ENCODE assay signal across 8 cellular contexts in the genomic region with DNA sequence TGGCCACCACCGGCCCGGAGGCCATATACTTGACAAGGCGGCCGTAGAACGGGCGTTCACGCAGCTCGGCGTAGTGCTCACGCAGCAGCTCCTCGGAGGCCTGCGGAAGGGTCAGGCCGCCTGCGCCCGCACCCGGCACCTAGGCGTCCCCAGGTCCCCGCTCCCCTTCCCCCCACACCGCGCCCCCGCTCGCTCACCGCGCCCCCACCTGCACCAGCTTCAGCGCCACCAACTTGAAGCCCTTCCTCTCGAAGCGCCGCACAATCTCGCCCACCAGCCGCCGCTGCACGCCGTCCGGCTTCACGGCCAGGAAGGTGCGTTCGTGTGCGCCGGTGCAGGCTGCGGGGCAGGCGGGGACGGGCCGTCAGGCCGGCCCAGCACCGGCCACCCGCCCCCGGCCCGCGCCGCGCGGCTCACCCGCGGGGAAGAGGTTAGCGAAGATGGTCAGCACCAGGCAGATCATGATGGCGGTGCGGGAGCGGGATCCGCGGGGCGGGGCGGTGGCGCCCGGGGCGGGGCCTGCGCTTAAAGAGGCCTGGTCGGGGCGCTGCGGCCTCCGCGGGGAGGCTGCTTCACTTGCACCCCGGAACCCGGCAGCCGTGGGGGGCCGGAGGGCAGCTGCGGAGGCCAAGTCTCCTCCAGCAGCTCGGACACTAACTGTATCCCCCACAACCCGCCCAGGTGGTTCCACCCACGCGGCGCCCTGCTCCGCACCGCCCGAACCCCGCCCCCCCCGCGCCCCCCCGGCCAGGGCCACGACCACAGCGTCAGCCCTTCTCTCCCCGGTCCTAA. TPM values are rescaled to one million over a fixed set of nuclear protein-coding genes. Genes with fewer than 3 reads are reported as not detected.
DNase-seq lines count a peak whose midpoint lies in the region; ATAC-seq and TF ChIP-seq lines count a peak whose summit lies in the region.

A gene (minus strand): TSS at position 472 of the 792 bp plus-strand sequence. CDS start 9 bp downstream, at position 463.

- TF ChIP-seq CTCF in epithelial cell of esophagus (IDR thresholded peaks at IDR 0.05; ENCODE audit: insufficient read depth, low read depth, low read length, missing control alignments) = no peak
- no peak for TF ChIP-seq CTCF in mucosa of descending colon (IDR thresholded peaks at IDR 0.05)

- peak within 1 kb of the TSS; percentile 22 for H2AFZ ChIP-seq in ACC112 (ENCODE audit: low read length, unreplicated experiment)

- H3K4me3 ChIP-seq in ACC112 (ENCODE audit: low read depth, low read length) (peak within 1 kb of the TSS; percentile 97), epithelial cell of esophagus (ENCODE audit: low read length) (peak within 1 kb of the TSS; percentile 71), mucosa of descending colon (peak within 1 kb of the TSS; percentile 89)

- peak; percentile 61 for ATAC-seq in mucosa of descending colon

- no peaks in the 10 kb centered on the region for H3K9me3 ChIP-seq in mucosa of descending colon

- H3K27ac ChIP-seq in ACC112 (ENCODE audit: low read depth, low read length) = peak within 1 kb of the TSS; percentile 69; the same call in 1 of the 2 replicates

- no peaks in the 10 kb centered on the region for H3K27me3 ChIP-seq in ACC112 (ENCODE audit: insufficient read depth, low read length)

- H3K36me3 ChIP-seq in ACC112 (ENCODE audit: insufficient read depth, low read length) (peaks cover 5% of the 10 kb centered on the region; the same call in 1 of the 2 replicates), mucosa of descending colon (ENCODE audit: low read depth) (no peaks in the 10 kb centered on the region)

- intact Hi-C loops in mucosa of descending colon (cut with DNase I, micrococcal nuclease) = no loop called here

- H3K4me1 ChIP-seq in ACC112 (ENCODE audit: control insufficient read depth, insufficient read depth, low read length, unreplicated experiment) (peaks cover 18% of the 10 kb centered on the region), mucosa of descending colon (ENCODE audit: low read depth) (peaks cover 31% of the 10 kb centered on the region)

- H3K79me2 ChIP-seq in ACC112 (ENCODE audit: control insufficient read depth, insufficient read depth, low read length, unreplicated experiment) = peaks cover 17% of the 10 kb centered on the region

- DNase-seq in NOMO-1 treated with DMSO at 0.1 percent for 48 hours (lab: John Stamatoyannopoulos, UW; ENCODE audit: unreplicated experiment) = peak; percentile 54
- DNase-seq in activated T-cell treated with anti-CD3 and anti-CD28 coated beads for 4 hours = peak; percentile 60
- peak; percentile 73 for DNase-seq in epithelial cell of esophagus (ENCODE audit: low read depth)
- peak; percentile 89 to 91 (median 91) for DNase-seq in mucosa of descending colon
- DNase-seq in stimulated activated CD8-positive, alpha-beta memory T cell treated with anti-CD3 and anti-CD28 coated beads, Interleukin-2, amount 100 ng/mL, for 1 hour (ENCODE audit: low read depth in 2 of 2) = peak; percentile 50 to 62
- no peak for DNase-seq in GDM1 (lab: John Stamatoyannopoulos, UW)

- TF ChIP-seq POLR2A in GM19193 (IDR thresholded peaks at IDR 0.05; ENCODE audit: extremely low read depth, insufficient read depth, insufficient read length) = peak; percentile 42

RNA-seq across cellular contexts. Expression of the gene that starts here (rescaled TPM):
- 10 to 100 TPM; 49.1 to 66.0 (median 56.0) TPM for total RNA-seq in mucosa of descending colon
